In genomic region chr1:43979528-43980254, GRCh38 we compare ENCODE assay signal across 8 cellular contexts. TPM values are rescaled to one million over a fixed set of nuclear protein-coding genes. Genes with fewer than 3 reads are reported as not detected.
DNase-seq lines count a peak whose midpoint lies in the region; ATAC-seq, FAIRE-seq and TF ChIP-seq lines count a peak whose summit lies in the region.

No MANE protein-coding gene starts in this region.

- DNase-seq in H54 (ENCODE audit: insufficient read length, low spot score) (peak; percentile 82), choroid plexus epithelial cell (ENCODE audit: low read depth) (peak; percentile 49), right lobe of liver (peak in 2 of 3 donors; percentile 61 to 67), putamen (ENCODE audit: low spot score) (no peak)

- peaks cover 36 to 86% (median 70%) of the 10 kb centered on the region in 11 experiments for H4K20me1 ChIP-seq in BLaER1 treated with 17β-estradiol and CSF1 and Interleukin-3, amounts not matched to agents 10 nM and 100 nM

- FAIRE-seq in H54 (lab: Jason Lieb, UNC), result no peak

- TF ChIP-seq POLR2A in H54 (IDR thresholded peaks at IDR 0.05; ENCODE audit: low read depth, low read length), result no peak; the same call in none of the 2 replicates
- peak; percentile 43 for TF ChIP-seq POLR2A in Raji (IDR thresholded peaks at IDR 0.05; ENCODE audit: insufficient read depth, low read depth, low read length)
- TF ChIP-seq POLR2A in right lobe of liver (IDR thresholded peaks at IDR 0.05), result no peak

- peak overlapping the region; percentile 84 to 100 (median 99) for H3K9ac ChIP-seq in BLaER1 treated with 17β-estradiol and CSF1 and Interleukin-3, amounts not matched to agents 10 nM and 100 nM
- H3K9ac ChIP-seq in stomach smooth muscle (ENCODE audit: low read length in 2 of 2), result peak overlapping the region; percentile 58 to 63

- no CpG with 5 or more reads among the region's 45 CpGs for WGBS in right lobe of liver (ENCODE audit: insufficient coverage, low coverage, low lambda C conversion rate, missing lambda C conversion rate)

- peak overlapping the region; percentile 30 to 94 (median 87); a peak in 20 of 22 replicates for H3K27ac ChIP-seq in BLaER1 treated with 17β-estradiol and CSF1 and Interleukin-3, amounts not matched to agents 10 nM and 100 nM
- H3K27ac ChIP-seq in right lobe of liver, result peak overlapping the region in 1 of 3 donors; percentile 6
- no peak overlapping the region for H3K27ac ChIP-seq in stomach smooth muscle (ENCODE audit: low read length)

- no peaks in the 10 kb centered on the region for H3K27me3 ChIP-seq in BLaER1 treated with 17β-estradiol and CSF1 and Interleukin-3, amounts not matched to agents 10 nM and 100 nM
- H3K27me3 ChIP-seq in right lobe of liver, result no peaks in the 10 kb centered on the region
- H3K27me3 ChIP-seq in stomach smooth muscle (ENCODE audit: control insufficient read depth in 1 of 2, insufficient read depth in 2 of 2, low read length in 2 of 2), result no peaks in the 10 kb centered on the region

- ATAC-seq in right lobe of liver, result peak in 3 of 4 donors; percentile 14 to 34 (median 28)
- ATAC-seq in GM21737 (IDR thresholded peaks at IDR 0.05; ENCODE audit: unreplicated experiment), result no peak

- H3K36me3 ChIP-seq in BLaER1 treated with 17β-estradiol and CSF1 and Interleukin-3, amounts not matched to agents 10 nM and 100 nM, result peaks cover 29 to 64% (median 54%) of the 10 kb centered on the region in 11 experiments
- H3K36me3 ChIP-seq in right lobe of liver (peaks cover 0 to 14% (median 5%) of the 10 kb centered on the region in 4 donors), stomach smooth muscle (ENCODE audit: control insufficient read depth in 2 of 2, insufficient read depth in 2 of 2, low read length in 2 of 2) (peaks cover 18 to 24% of the 10 kb centered on the region in 2 donors)

- H3K9me3 ChIP-seq in BLaER1 treated with 17β-estradiol and CSF1 and Interleukin-3, amounts not matched to agents 10 nM and 100 nM (replicated peaks in 1 of 11), result no peaks in the 10 kb centered on the region
- no peaks in the 10 kb centered on the region for H3K9me3 ChIP-seq in right lobe of liver
- no peaks in the 10 kb centered on the region for H3K9me3 ChIP-seq in stomach smooth muscle (ENCODE audit: control insufficient read depth in 2 of 2, low read length in 2 of 2)

- H3K4me2 ChIP-seq in BLaER1 treated with 17β-estradiol and CSF1 and Interleukin-3, amounts not matched to agents 10 nM and 100 nM, result peak overlapping the region; percentile 89 to 100 (median 98)

- peak overlapping the region; percentile 75 to 100 (median 96) for H3K4me3 ChIP-seq in BLaER1 treated with 17β-estradiol and CSF1 and Interleukin-3, amounts not matched to agents 10 nM and 100 nM
- H3K4me3 ChIP-seq in choroid plexus epithelial cell (ENCODE audit: low read depth, low read length) (peak overlapping the region; percentile 66), right lobe of liver (peak overlapping the region; percentile 70 to 71 (median 70)), stomach smooth muscle (ENCODE audit: low read length in 2 of 2) (peak overlapping the region; percentile 72 to 73)

- H3K4me1 ChIP-seq in BLaER1 treated with 17β-estradiol and CSF1 and Interleukin-3, amounts not matched to agents 10 nM and 100 nM, result peaks cover 47 to 74% (median 66%) of the 10 kb centered on the region in 10 experiments
- peaks cover 0 to 39% (median 13%) of the 10 kb centered on the region in 4 donors for H3K4me1 ChIP-seq in right lobe of liver
- peaks cover 42% of the 10 kb centered on the region for H3K4me1 ChIP-seq in stomach smooth muscle (ENCODE audit: control insufficient read depth, insufficient read depth, low read length)

- TF ChIP-seq CTCF in choroid plexus epithelial cell (conservative IDR thresholded peaks at IDR 0.05; ENCODE audit: low read depth, low read length) (no peak), right lobe of liver (IDR thresholded peaks at IDR 0.05) (no peak)

- intact Hi-C loops in right lobe of liver (cut with DNase I), result no loop called here

RNA-seq across cellular contexts. Expression of gene B4GALT2, which starts 0.7 kb away (rescaled TPM):
- total RNA-seq in right lobe of liver, result 10 to 100 TPM; 13.4 to 49.5 (median 18.5) TPM

RNA-seq across cellular contexts. Expression of gene ATP6V0B, which starts 4.9 kb away (rescaled TPM):
- total RNA-seq in right lobe of liver, result 100 to 1,000 TPM in 2 of 6 experiments, 10 to 100 TPM in 4; 64.4 to 142 (median 76.9) TPM

RNA-seq across cellular contexts. Expression of gene DPH2, which starts 9.9 kb away (rescaled TPM):
- 10 to 100 TPM in 5 of 6 experiments, 1 to 10 TPM in 1; 8.9 to 27.5 (median 12.0) TPM for total RNA-seq in right lobe of liver

RNA-seq across cellular contexts. Expression of gene CCDC24, which starts 11.7 kb away (rescaled TPM):
- 1 to 10 TPM; 2.2 to 8.4 (median 3.5) TPM for total RNA-seq in right lobe of liver

RNA-seq across cellular contexts. Expression of gene IPO13, which starts 32.9 kb away (rescaled TPM):
- 10 to 100 TPM; 12.4 to 18.9 (median 14.8) TPM for total RNA-seq in right lobe of liver
